ENCODE assay signal across 8 cellular contexts in the genomic region with DNA sequence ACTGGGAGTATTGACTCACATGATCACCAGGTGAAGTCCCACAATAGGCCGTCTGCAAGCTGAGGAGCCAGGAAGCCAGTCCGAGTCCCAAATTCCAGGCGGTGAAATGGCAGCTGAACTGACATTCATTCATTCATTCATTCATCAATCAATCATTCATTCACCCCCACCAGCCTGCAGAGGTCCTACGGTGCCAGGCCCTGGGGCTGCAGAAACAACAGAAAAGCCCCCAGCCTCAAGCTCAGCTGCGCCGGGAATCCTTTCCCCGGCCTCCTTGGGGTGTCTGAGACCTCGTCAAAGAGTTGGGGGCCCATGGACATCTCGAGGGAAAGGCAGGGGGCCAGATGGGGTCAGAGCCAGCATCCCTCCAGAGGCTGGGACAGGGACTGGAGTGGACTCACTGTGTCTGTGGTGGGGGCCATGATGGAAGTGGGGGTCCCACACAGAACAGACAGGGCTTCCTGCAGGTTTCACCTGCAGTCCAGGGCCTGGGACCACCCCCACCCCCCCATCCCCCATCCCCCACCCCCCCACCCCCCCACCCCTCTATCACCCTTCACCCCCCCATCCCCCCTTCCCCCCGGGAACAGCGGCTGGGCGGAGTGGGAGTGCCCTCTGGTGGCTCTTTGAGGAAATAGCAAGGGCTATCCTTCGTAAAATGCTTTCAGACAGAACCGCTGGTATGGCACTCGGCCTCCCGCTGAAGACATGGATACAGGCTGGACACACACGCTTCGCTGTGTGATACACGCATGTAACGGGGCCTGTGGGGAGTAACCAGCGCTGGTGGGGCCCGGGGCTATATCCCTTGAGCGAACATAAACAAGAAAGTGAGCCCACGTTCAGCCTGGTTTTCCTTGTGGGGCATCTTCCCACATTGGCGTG. TPM values are rescaled to one million over a fixed set of nuclear protein-coding genes. Genes with fewer than 3 reads are reported as not detected.
DNase-seq lines count a peak whose midpoint lies in the region; ATAC-seq and TF ChIP-seq lines count a peak whose summit lies in the region.

No MANE protein-coding gene starts in this region.

- in situ Hi-C loops in SK-MEL-5 (cut with HindIII; ENCODE audit: low pct_unique_long_range_greater_than_20kb, low sequenced_read_pairs) = no loop called here

- H2AFZ ChIP-seq in HCT116 (ENCODE audit: low read depth, low read length, poor library complexity, severe bottlenecking) = peak overlapping the region; percentile 40

- RAD21 ChIA-PET in HCT116 (lab: Charles Lee; ENCODE audit: low non-redundant PET in 1 of 2, low total read pairs in 2 of 2, uncharacterized antibody in 2 of 2, unreplicated experiment in 2 of 2) = interaction anchor here in 1 of 2 experiments (1.0 kb wide), 1 partner anchor 124 kb away, joined by 3 read pairs; no protein-coding TSS in a partner anchor

- intact Hi-C loops in HCT116 (cut with micrococcal nuclease) (loop anchor here (1.0 kb wide), 2 partner anchors 118 to 783 kb away; no protein-coding TSS in a partner anchor), right cardiac atrium (cut with DNase I) (loop anchor here in 1 of 4 donors (2.0 kb wide), 1 partner anchor 117 kb away; no protein-coding TSS in a partner anchor)

- peak; percentile 73 to 85 (median 79) for TF ChIP-seq CTCF in HCT116 (IDR thresholded peaks at IDR 0.05 in 2 of 3, conservative IDR thresholded peaks at IDR 0.05 in 1 of 3; ENCODE audit: borderline replicate concordance in 1 of 3, insufficient read depth in 1 of 3, low read depth in 2 of 3, low read length in 2 of 3)

- peaks cover 0 to 18% (median 0%) of the 10 kb centered on the region in 11 experiments; a peak in 9 of 22 replicates for H3K27me3 ChIP-seq in BLaER1 treated with 17β-estradiol and CSF1 and Interleukin-3, amounts not matched to agents 10 nM and 100 nM
- H3K27me3 ChIP-seq in HCT116 (ENCODE audit: insufficient read depth, low read length) (no peaks in the 10 kb centered on the region), right cardiac atrium (ENCODE audit: control insufficient read depth, insufficient read depth) (no peaks in the 10 kb centered on the region), skeletal muscle satellite cell (ENCODE audit: control insufficient read depth, insufficient read depth, low read length) (peaks cover 15% of the 10 kb centered on the region)

- DNase-seq in HCT116 (ENCODE audit: low read depth, low spot score) = peak; percentile 36
- peak; percentile 63 for DNase-seq in SK-MEL-5 (ENCODE audit: low read depth, low spot score)
- peak in 1 of 3 donors; percentile 73 for DNase-seq in right cardiac atrium
- no peak for DNase-seq in NK-92 treated with Interleukin-12 subunit alpha and Interleukin-12 subunit beta, amount 100 ng/mL, for 24 hours (lab: John Stamatoyannopoulos, UW)
- DNase-seq in NCI-H2081 treated with DMSO at 0.1 percent for 48 hours (lab: John Stamatoyannopoulos, UW) = no peak

- POLR2A ChIA-PET in HCT116 (lab: Charles Lee) = no interaction called here

- no peak overlapping the region for H3K4me3 ChIP-seq in BLaER1 treated with 17β-estradiol and CSF1 and Interleukin-3, amounts not matched to agents 10 nM and 100 nM
- H3K4me3 ChIP-seq in HCT116 (replicated peaks in 1 of 2; ENCODE audit: low read depth in 1 of 2, low read length in 2 of 2) (peak overlapping the region; percentile 28 to 45), right cardiac atrium (ENCODE audit: low read length) (no peak overlapping the region), skeletal muscle satellite cell (ENCODE audit: low read length) (peak overlapping the region; percentile 58)

- no peaks in the 10 kb centered on the region for H3K9me2 ChIP-seq in HCT116 (ENCODE audit: insufficient read depth)

- CTCF ChIA-PET in HCT116 (lab: Charles Lee) = interaction anchor here (1.4 to 3.5 kb wide), 3 partner anchors 9 to 124 kb away, joined by 4 to 15 read pairs (median 13); a partner anchor contains a TSS

- BruUV-seq in HCT116 (replicated peaks; lab: Mats Ljungman, UMichigan) = no TSS peak

- no peaks in the 10 kb centered on the region for H3K79me2 ChIP-seq in HCT116 (ENCODE audit: insufficient read depth, low read length)

- H3K4me2 ChIP-seq in BLaER1 treated with 17β-estradiol and CSF1 and Interleukin-3, amounts not matched to agents 10 nM and 100 nM = peak overlapping the region; percentile 49 to 87 (median 65)
- H3K4me2 ChIP-seq in HCT116 (ENCODE audit: low read length) = peak overlapping the region; percentile 73
- H3K4me2 ChIP-seq in skeletal muscle satellite cell (ENCODE audit: low read length) = peak overlapping the region; percentile 80

- peaks cover 28 to 67% (median 54%) of the 10 kb centered on the region in 10 experiments for H3K4me1 ChIP-seq in BLaER1 treated with 17β-estradiol and CSF1 and Interleukin-3, amounts not matched to agents 10 nM and 100 nM
- H3K4me1 ChIP-seq in HCT116 (ENCODE audit: control insufficient read depth in 1 of 2, insufficient read depth in 2 of 2, low read length in 2 of 2) = peaks cover 10 to 34% of the 10 kb centered on the region in 2 experiments; a peak in 3 of 4 replicates
- H3K4me1 ChIP-seq in right cardiac atrium (ENCODE audit: control insufficient read depth, insufficient read depth, low read length) = no peaks in the 10 kb centered on the region
- H3K4me1 ChIP-seq in skeletal muscle satellite cell (ENCODE audit: control insufficient read depth, insufficient read depth, low read length) = peaks cover 9% of the 10 kb centered on the region

- TF ChIP-seq POLR2A in HCT116 (IDR thresholded peaks at IDR 0.05; ENCODE audit: borderline replicate concordance, extremely low read depth, insufficient read depth, insufficient read length) = no peak

- peaks cover 0 to 10% (median 0%) of the 10 kb centered on the region in 11 experiments; a peak in 3 of 22 replicates for H4K20me1 ChIP-seq in BLaER1 treated with 17β-estradiol and CSF1 and Interleukin-3, amounts not matched to agents 10 nM and 100 nM
- no peaks in the 10 kb centered on the region for H4K20me1 ChIP-seq in HCT116 (ENCODE audit: insufficient read depth)

- peak overlapping the region in 5 of 11 experiments; percentile 2 to 67 (median 49); a peak in 7 of 22 replicates for H3K9ac ChIP-seq in BLaER1 treated with 17β-estradiol and CSF1 and Interleukin-3, amounts not matched to agents 10 nM and 100 nM
- H3K9ac ChIP-seq in HCT116 (ENCODE audit: low read length) (peak overlapping the region; percentile 6; the same call in 1 of the 2 replicates), skeletal muscle satellite cell (ENCODE audit: low read depth, low read length) (peak overlapping the region; percentile 7)

- no peak overlapping the region for H3K27ac ChIP-seq in BLaER1 treated with 17β-estradiol and CSF1 and Interleukin-3, amounts not matched to agents 10 nM and 100 nM
- no peak overlapping the region; the same call in 1 of the 2 replicates for H3K27ac ChIP-seq in HCT116 (ENCODE audit: low read depth, low read length)
- peak overlapping the region; percentile 69 for H3K27ac ChIP-seq in angular gyrus (ENCODE audit: low read depth, low read length)
- H3K27ac ChIP-seq in right cardiac atrium (ENCODE audit: low read length) = no peak overlapping the region

- H3K36me3 ChIP-seq in BLaER1 treated with 17β-estradiol and CSF1 and Interleukin-3, amounts not matched to agents 10 nM and 100 nM = no peaks in the 10 kb centered on the region
- no peaks in the 10 kb centered on the region for H3K36me3 ChIP-seq in HCT116 (ENCODE audit: control insufficient read depth in 1 of 2, insufficient read depth in 2 of 2, low read length in 2 of 2)
- no peaks in the 10 kb centered on the region for H3K36me3 ChIP-seq in skeletal muscle satellite cell (ENCODE audit: insufficient read depth, low read length)

- peak; percentile 85 for TF ChIP-seq RAD21 in HCT116 (IDR thresholded peaks at IDR 0.05; ENCODE audit: low read depth)

- H3K9me3 ChIP-seq in BLaER1 treated with 17β-estradiol and CSF1 and Interleukin-3, amounts not matched to agents 10 nM and 100 nM (replicated peaks in 1 of 11) = peaks cover under 1 to 4% (median 1%) of the 10 kb centered on the region in 11 experiments; a peak in 18 of 22 replicates
- H3K9me3 ChIP-seq in HCT116 (ENCODE audit: control insufficient read depth in 1 of 2, insufficient read depth in 1 of 2, low read depth in 1 of 2, low read length in 2 of 2) (peaks cover 0 to 1% of the 10 kb centered on the region in 2 experiments; a peak in 1 of 4 replicates), right cardiac atrium (ENCODE audit: control insufficient read depth, low read length) (no peaks in the 10 kb centered on the region), skeletal muscle satellite cell (replicated peaks; ENCODE audit: low read length) (no peaks in the 10 kb centered on the region)

- 28% methylated on average over 23 of the region's 25 CpGs for WGBS in right cardiac atrium

- ATAC-seq in HCT116 (peak; percentile 76), right cardiac atrium (peak; percentile 27 to 28)

TF ChIP-seq in HCT116, 20 proteins besides CTCF, POLR2A, EP300 and RAD21:
- TF ChIP-seq YY1 (IDR thresholded peaks at IDR 0.05; ENCODE audit: extremely low read depth, insufficient replicate concordance, low read depth, low read length) = peak; percentile 12
- TF ChIP-seq TCF7L2 (IDR thresholded peaks at IDR 0.05; ENCODE audit: borderline replicate concordance, extremely low read depth, insufficient read depth, insufficient read length) = no peak
- TF ChIP-seq CEBPB (IDR thresholded peaks at IDR 0.05; ENCODE audit: low read depth) = no peak

RNA-seq across cellular contexts. Expression of a gene that starts 8.5 kb away (rescaled TPM):
- total RNA-seq in HCT116 (2021; ENCODE audit: unreplicated experiment) = 57.8 TPM
- polyA plus RNA-seq in HCT116 (2012) = 23.9 and 24.1 TPM in 2 replicates
- total RNA-seq in SK-MEL-5 (2014; rRNA removed; shearing (Covaris generic)) = 5.9 and 10.4 TPM in 2 replicates
- 39.7 and 40.3 TPM in 2 replicates for polyA plus RNA-seq in SK-MEL-5 (2015; cell fraction: cytosol; rRNA removed)
- polyA plus RNA-seq in SK-MEL-5 (2015; cell fraction: nucleus; rRNA removed) = 48.3 and 51.8 TPM in 2 replicates
- 10 to 100 TPM; 17.5 to 25.1 (median 21.2) TPM for total RNA-seq in right cardiac atrium
- polyA plus RNA-seq in right cardiac atrium = 19.6 TPM
- total RNA-seq in skeletal muscle satellite cell (2012; rRNA removed) = 14.7 and 15.9 TPM in 2 replicates

Comparison
In these comparisons a context has a peak if more than half of its experiments do, and no peak if none do; other contexts are left out.
1. H3K4me3 ChIP-seq: peak in HCT116 (2 of 2) and skeletal muscle satellite cell (single experiment); none in BLaER1 treated with 17β-estradiol and CSF1 and Interleukin-3, amounts not matched to agents 10 nM and 100 nM (0 of 10) and right cardiac atrium (single experiment).
2. DNase-seq: peak in HCT116 (single experiment) and SK-MEL-5 (single experiment); none in NK-92 treated with Interleukin-12 subunit alpha and Interleukin-12 subunit beta, amount 100 ng/mL, for 24 hours (single experiment) and NCI-H2081 treated with DMSO at 0.1 percent for 48 hours (single experiment).
3. Peak in every context shown above with its lines, with median percentiles within 50 percentile points of each other: H3K4me2 ChIP-seq.